ENCODE assay signal across 18 cellular contexts in the genomic region with DNA sequence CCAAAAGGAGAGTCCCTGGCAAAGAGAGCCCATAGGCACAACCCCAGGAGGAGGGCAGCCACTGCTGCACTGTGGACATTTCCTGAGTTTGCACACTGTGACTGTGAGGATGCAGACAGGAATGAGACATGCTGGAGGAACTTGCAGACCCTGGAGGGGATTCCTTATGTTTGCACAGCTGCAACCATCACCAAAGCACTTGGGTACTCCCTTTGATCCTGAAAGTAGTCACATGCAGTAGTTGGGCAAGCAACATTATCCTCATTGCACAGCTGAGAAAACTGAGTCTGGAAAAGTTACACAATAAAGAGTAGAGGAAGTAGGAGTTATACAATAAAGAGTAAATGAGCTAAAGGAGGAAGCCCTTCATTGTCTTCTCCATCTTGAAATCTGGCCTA.
DNase-seq lines count a peak whose midpoint lies in the region; FAIRE-seq and TF ChIP-seq lines count a peak whose summit lies in the region.
"Had no signal": no experiment of that assay in that cellular context is flagged by ENCODE, and none has a peak within 500 bp of the region (broad histone marks: within the 10 kb centered on the region; RNA-seq: fewer than 3 reads in every experiment).

No MANE protein-coding gene starts in this region.

- H3K27me3 ChIP-seq in bronchial epithelial cell (ENCODE audit: control insufficient read depth, insufficient read depth, low read length), result no peaks in the 10 kb centered on the region

- no peak for FAIRE-seq in bronchial epithelial cell (lab: Jason Lieb, UNC)
- FAIRE-seq: urothelium cell line had no signal

- H3K4me3 ChIP-seq in bronchial epithelial cell (ENCODE audit: low read depth, low read length), result no peak overlapping the region

- DNase-seq in NCI-H1417 (lab: John Stamatoyannopoulos, UW) (peak in 2 of 3 experiments; percentile 56 to 69), NCI-H1417 treated with DMSO at 0.1 percent for 48 hours (lab: John Stamatoyannopoulos, UW) (no peak), NCI-H345 (lab: John Stamatoyannopoulos, UW) (peak; percentile 48), bronchial epithelial cell (ENCODE audit: low read depth) (peak; percentile 27), pons (ENCODE audit: low spot score) (peak; percentile 31), LoVo (ENCODE audit: low spot score) (no peak), amygdala (lab: John Stamatoyannopoulos, UW) (no peak), T-helper 9 cell (no peak)
- DNase-seq: activated CD4-positive, alpha-beta T cell treated with anti-CD3 and anti-CD28 coated beads for 4 hours; Calu3; effector memory CD8-positive, alpha-beta T cell; EL; NCI-H1694 treated with DMSO at 0.1 percent for 48 hours; NCI-H2227 treated with DMSO at 0.1 percent for 48 hours; NK-92 treated with Interleukin-12 subunit alpha and Interleukin-12 subunit beta, amount 100 ng/mL, for 24 hours; RPMI8226; stimulated activated CD4-positive, alpha-beta T cell treated with anti-CD3 and anti-CD28 coated beads, Interleukin-4, amount 100 ng/mL, for 4 hours had no signal

- no peak for TF ChIP-seq CTCF in bronchial epithelial cell (IDR thresholded peaks at IDR 0.05; ENCODE audit: insufficient read depth, low read length, severe bottlenecking)

- H3K36me3 ChIP-seq in bronchial epithelial cell (ENCODE audit: control insufficient read depth, insufficient read depth, low read length), result no peaks in the 10 kb centered on the region

Comparison
In these comparisons a context has a peak if more than half of its experiments do, and no peak if none do; other contexts are left out.
1. DNase-seq: peak in NCI-H1417 (2 of 3), NCI-H345 (single experiment), bronchial epithelial cell (single experiment) and pons (single experiment); none in NCI-H1417 treated with DMSO at 0.1 percent for 48 hours (single experiment), LoVo (single experiment), amygdala (0 of 56) and T-helper 9 cell (single experiment).